8 cellular contexts compared by ENCODE assay signal in genomic region chr9:126146254-126147145, GRCh38.
DNase-seq lines count a peak whose midpoint lies in the region; ATAC-seq and TF ChIP-seq lines count a peak whose summit lies in the region.

No MANE protein-coding gene starts in this region.

- peak overlapping the region in 1 of 2 donors; percentile 31 for H3K27ac Mint-ChIP-seq in activated naive CD4-positive, alpha-beta T cell treated with anti-CD3 and anti-CD28 coated beads, Interleukin-2, amount 50 U/mL, for 72 hours

- H3K27me3 ChIP-seq in SU-DHL-6 (ENCODE audit: low read length) (no peaks in the 10 kb centered on the region), neuronal stem cell (ENCODE audit: control insufficient read depth in 3 of 3, insufficient read depth in 3 of 3, low read depth in 1 of 3, low read length in 3 of 3) (peaks cover 0 to 9% (median 0%) of the 10 kb centered on the region in 3 experiments)

- H3K4me2 ChIP-seq in SU-DHL-6 (ENCODE audit: low read depth, low read length, poor library complexity, severe bottlenecking) (no peak overlapping the region), neuronal stem cell (ENCODE audit: insufficient read depth, low read length, poor library complexity, severe bottlenecking) (no peak overlapping the region)

- no peak overlapping the region for H4K8ac ChIP-seq in neuronal stem cell (ENCODE audit: low read depth, low read length)

- DNase-seq in activated naive CD4-positive, alpha-beta T cell treated with anti-CD3 and anti-CD28 coated beads, Interleukin-2, amount 50 U/mL, for 72 hours (ENCODE audit: low spot score in 2 of 2), result peak in 1 of 2 donors; percentile 28
- no peak for DNase-seq in activated naive CD4-positive, alpha-beta T cell treated with Interleukin-2 at 50 U/mL for 16 hours
- DNase-seq in LoVo (ENCODE audit: low spot score) (peak; percentile 68), erythroblast (lab: John Stamatoyannopoulos, UW) (peak; percentile 11 to 13), neuronal stem cell (ENCODE audit: low spot score) (peak; percentile 59), NOMO-1 treated with DMSO at 0.1 percent for 48 hours (lab: John Stamatoyannopoulos, UW; ENCODE audit: unreplicated experiment) (no peak)

- H3K79me2 ChIP-seq in SU-DHL-6 (ENCODE audit: insufficient read depth, low read length), result no peaks in the 10 kb centered on the region

- no peaks in the 10 kb centered on the region for H3K9me2 ChIP-seq in SU-DHL-6 (replicated peaks; ENCODE audit: insufficient read depth, low read length)

- H3K4ac ChIP-seq in neuronal stem cell (ENCODE audit: low read length), result no peak overlapping the region

- H3K18ac ChIP-seq in neuronal stem cell (ENCODE audit: low read length), result peak overlapping the region; percentile 57

- no peak overlapping the region for H2BK12ac ChIP-seq in neuronal stem cell (ENCODE audit: low read length)

- peaks cover 3 to 7% of the 10 kb centered on the region in 2 donors for H3K9me3 Mint-ChIP-seq in activated naive CD4-positive, alpha-beta T cell treated with anti-CD3 and anti-CD28 coated beads, Interleukin-2, amount 50 U/mL, for 72 hours

- no peak overlapping the region for H4K91ac ChIP-seq in neuronal stem cell (ENCODE audit: low read depth, low read length, poor library complexity)

- H3K79me1 ChIP-seq in neuronal stem cell (ENCODE audit: low read depth, low read length), result no peaks in the 10 kb centered on the region

- H2AFZ ChIP-seq in SU-DHL-6 (ENCODE audit: low read depth, low read length, severe bottlenecking) (no peak overlapping the region), neuronal stem cell (ENCODE audit: low read length) (peak overlapping the region; percentile 77)

- no peak overlapping the region for H3K23ac ChIP-seq in neuronal stem cell (ENCODE audit: low read depth, low read length, poor library complexity)

- H3K4me1 ChIP-seq in neuronal stem cell (ENCODE audit: control insufficient read depth in 2 of 2, insufficient read depth in 1 of 2, low read depth in 1 of 2, low read length in 2 of 2), result peaks cover 0 to 5% of the 10 kb centered on the region in 2 donors

- no peak for TF ChIP-seq POLR2A in erythroblast (IDR thresholded peaks at IDR 0.05; ENCODE audit: low read length)

- no peak overlapping the region for H2AK5ac ChIP-seq in neuronal stem cell (ENCODE audit: low read depth, low read length)

- H3K27ac ChIP-seq in SU-DHL-6 (ENCODE audit: low read depth, low read length) (no peak overlapping the region), neuronal stem cell (replicated peaks; ENCODE audit: low read length) (no peak overlapping the region)

- H3K4me3 ChIP-seq in SU-DHL-6 (ENCODE audit: insufficient read depth, low read length, poor library complexity, severe bottlenecking), result no peak overlapping the region
- H3K4me3 ChIP-seq in neuronal stem cell (ENCODE audit: low read length in 2 of 2), result peak overlapping the region in 1 of 2 donors; percentile 44

- H3K14ac ChIP-seq in neuronal stem cell (ENCODE audit: low read length), result no peak overlapping the region

- peak; percentile 50 for TF ChIP-seq CTCF in SU-DHL-6 (IDR thresholded peaks at IDR 0.05; ENCODE audit: insufficient read depth, low read length, poor library complexity, severe bottlenecking)

- H3K36me3 Mint-ChIP-seq in activated naive CD4-positive, alpha-beta T cell treated with anti-CD3 and anti-CD28 coated beads, Interleukin-2, amount 50 U/mL, for 72 hours, result no peaks in the 10 kb centered on the region

- no CpG with 5 or more reads among the region's 19 CpGs for WGBS in neuronal stem cell (ENCODE audit: extremely low coverage in 2 of 2, insufficient read length in 2 of 2, insufficient replicate concordance in 1 of 2), 2 donors

- no peak overlapping the region for H2BK120ac ChIP-seq in neuronal stem cell (ENCODE audit: low read depth, low read length)

- no peaks in the 10 kb centered on the region for H3F3A ChIP-seq in SU-DHL-6 (ENCODE audit: insufficient read depth)

- H2BK15ac ChIP-seq in neuronal stem cell (ENCODE audit: low read length), result no peak overlapping the region

- H3K9me3 ChIP-seq in SU-DHL-6 (ENCODE audit: insufficient read depth, low read length), result no peaks in the 10 kb centered on the region
- peaks cover 0 to 2% of the 10 kb centered on the region in 2 donors for H3K9me3 ChIP-seq in neuronal stem cell (replicated peaks in 1 of 2; ENCODE audit: control insufficient read depth in 2 of 2, insufficient read depth in 1 of 2, low read depth in 1 of 2, low read length in 2 of 2)

- H3K9ac ChIP-seq in SU-DHL-6 (ENCODE audit: low read length) (no peak overlapping the region), neuronal stem cell (ENCODE audit: low read depth, low read length, poor library complexity) (no peak overlapping the region)

- H3K36me3 ChIP-seq in SU-DHL-6 (ENCODE audit: low read length), result no peaks in the 10 kb centered on the region
- no peaks in the 10 kb centered on the region for H3K36me3 ChIP-seq in neuronal stem cell (replicated peaks in 1 of 2; ENCODE audit: control insufficient read depth in 2 of 2, insufficient read depth in 2 of 2, low read length in 2 of 2)

- H2BK5ac ChIP-seq in neuronal stem cell (ENCODE audit: low read length), result no peak overlapping the region

- peak; percentile 79 to 85 for ATAC-seq in activated naive CD4-positive, alpha-beta T cell treated with anti-CD3 and anti-CD28 coated beads, Interleukin-2, amount 50 U/mL, for 72 hours
- ATAC-seq in HG03354 (IDR thresholded peaks at IDR 0.05; ENCODE audit: poor library complexity, severe bottlenecking, unreplicated experiment), result no peak

- no peaks in the 10 kb centered on the region for H4K20me1 ChIP-seq in SU-DHL-6 (ENCODE audit: low read depth, low read length)

Comparison
In these comparisons a context has a peak if more than half of its experiments do, and no peak if none do; other contexts are left out.
1. DNase-seq: peak in LoVo (single experiment), erythroblast (2 of 2) and neuronal stem cell (single experiment); none in activated naive CD4-positive, alpha-beta T cell treated with Interleukin-2 at 50 U/mL for 16 hours (single experiment) and NOMO-1 treated with DMSO at 0.1 percent for 48 hours (single experiment).